Comparison of ENCODE assay signal across 1 cellular context in genomic region chr2:128716371-128716770, GRCh38.
TF ChIP-seq lines count a peak whose summit lies in the region.

No MANE protein-coding gene starts in this region.

TF ChIP-seq in H1, 55 proteins besides CTCF, POLR2A, EP300 and RAD21 (continued from another document):
- TF ChIP-seq CHD7 (IDR thresholded peaks at IDR 0.05; ENCODE audit: insufficient replicate concordance, low read length) (no peak), BACH1 (IDR thresholded peaks at IDR 0.05; ENCODE audit: low read length) (no peak), HDAC2 (IDR thresholded peaks at IDR 0.05; ENCODE audit: borderline replicate concordance in 1 of 2, low read depth in 2 of 2, low read length in 2 of 2) (no peak), POLR2AphosphoS5 (IDR thresholded peaks at IDR 0.05; ENCODE audit: low read depth, low read length) (no peak), PHF8 (conservative IDR thresholded peaks at IDR 0.05; ENCODE audit: low read depth, low read length) (no peak), HDAC6 (IDR thresholded peaks at IDR 0.05; ENCODE audit: low read depth, low read length) (no peak), NRF1 (IDR thresholded peaks at IDR 0.05; ENCODE audit: low read depth, low read length) (no peak)
